In the genomic region with DNA sequence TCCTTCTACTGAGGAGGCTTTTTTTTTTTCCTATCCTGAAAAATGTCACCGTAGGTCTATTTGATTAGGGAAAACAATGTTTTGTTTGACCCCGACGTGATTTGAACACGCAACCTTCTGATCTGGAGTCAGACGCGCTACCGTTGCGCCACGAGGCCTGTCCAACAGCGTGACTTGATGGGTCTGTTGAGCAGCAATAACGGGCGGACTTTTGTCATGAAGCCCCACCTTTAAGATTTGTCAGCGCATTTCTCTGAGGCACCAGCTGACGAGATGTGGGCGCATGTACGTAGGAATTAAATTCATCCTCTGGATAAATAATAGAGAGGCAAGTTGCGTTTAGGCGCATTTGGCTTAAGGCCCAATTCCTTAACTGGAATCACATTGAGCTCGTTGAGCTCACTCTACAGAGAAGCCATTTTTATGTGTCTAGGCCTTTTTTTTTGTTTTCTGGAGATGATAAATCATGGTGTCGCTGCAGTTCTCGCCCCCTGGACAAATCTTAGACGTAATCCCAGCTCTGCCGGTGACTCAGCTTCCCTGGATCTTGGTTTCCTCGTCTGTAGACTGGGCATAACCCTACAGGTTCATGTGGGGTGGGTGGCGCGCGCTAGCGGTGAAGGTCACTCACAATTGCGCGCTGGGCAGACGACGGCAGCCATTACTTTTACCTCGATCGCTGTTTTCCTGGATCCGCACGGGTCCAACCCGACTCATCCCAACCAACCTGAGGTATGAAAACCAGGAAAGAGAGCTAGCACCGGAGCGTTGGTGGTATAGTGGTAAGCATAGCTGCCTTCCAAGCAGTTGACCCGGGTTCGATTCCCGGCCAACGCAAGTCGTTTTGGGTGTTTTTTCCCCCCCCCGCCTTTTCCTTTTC, we compare ENCODE assay signal across 8 cellular contexts. TPM values are rescaled to one million over a fixed set of nuclear protein-coding genes. Genes with fewer than 3 reads are reported as not detected.
DNase-seq lines count a peak whose midpoint lies in the region; ATAC-seq lines count a peak whose summit lies in the region.

No MANE protein-coding gene starts in this region.

- DNase-seq in D341Med (ENCODE audit: low spot score) (peak; percentile 61), HT1080 (ENCODE audit: low read depth) (peak; percentile 95), NOMO-1 treated with dmso at 0.1 percent for 144 hours (lab: John Stamatoyannopoulos, UW; ENCODE audit: unreplicated experiment) (peak; percentile 76), lung microvascular endothelial cell (ENCODE audit: low read depth in 2 of 2) (peak; percentile 92 to 94)
- peak; percentile 73 to 79 for DNase-seq in activated CD8-positive, alpha-beta memory T cell treated with anti-CD3 and anti-CD28 coated beads for 4 hours (ENCODE audit: low read depth in 2 of 2)
- DNase-seq in effector CD8-positive, alpha-beta T cell (lab: John Stamatoyannopoulos, UW) = peak; percentile 81
- DNase-seq in stimulated activated CD4-positive, alpha-beta T cell treated with anti-CD3 and anti-CD28 coated beads, Interleukin-4, amount 100 ng/mL, for 48 hours (ENCODE audit: low read depth in 2 of 2) = peak; percentile 83 to 96

- no peak for ATAC-seq in HG02623 (IDR thresholded peaks at IDR 0.05; ENCODE audit: unreplicated experiment)

RNA-seq across cellular contexts. Expression of a gene that starts 10.6 kb away (rescaled TPM):
- 147 and 161 TPM in 2 replicates for total RNA-seq in HT1080 (2014; rRNA removed; shearing (Covaris generic))
- polyA plus RNA-seq in HT1080 (2015; cell fraction: cytosol; rRNA removed) = 97.2 and 104 TPM in 2 replicates
- 198 TPM in 2 replicates for polyA plus RNA-seq in HT1080 (2015; cell fraction: nucleus; rRNA removed)
- total RNA-seq in lung microvascular endothelial cell = 4.4 and 16.6 TPM in 2 replicates

RNA-seq across cellular contexts. Expression of a gene that starts 26.8 kb away (rescaled TPM):
- 5.2 and 6.9 TPM in 2 replicates for total RNA-seq in HT1080 (2014; rRNA removed; shearing (Covaris generic))
- polyA plus RNA-seq in HT1080 (2015; cell fraction: cytosol; rRNA removed) = 4.2 and 4.3 TPM in 2 replicates
- 35.1 and 45.6 TPM in 2 replicates for polyA plus RNA-seq in HT1080 (2015; cell fraction: nucleus; rRNA removed)
- 3.5 and 7.1 TPM in 2 replicates for total RNA-seq in lung microvascular endothelial cell

RNA-seq across cellular contexts. Expression of a gene that starts 28.1 kb away (rescaled TPM):
- total RNA-seq in HT1080 (2014; rRNA removed; shearing (Covaris generic)) = 55.3 and 55.4 TPM in 2 replicates
- polyA plus RNA-seq in HT1080 (2015; cell fraction: cytosol; rRNA removed) = 21.2 and 23.4 TPM in 2 replicates
- polyA plus RNA-seq in HT1080 (2015; cell fraction: nucleus; rRNA removed) = 144 and 146 TPM in 2 replicates
- 12.7 and 15.0 TPM in 2 replicates for total RNA-seq in lung microvascular endothelial cell

RNA-seq across cellular contexts. Expression of a gene that starts 31.0 kb away (rescaled TPM):
- total RNA-seq in HT1080 (2014; rRNA removed; shearing (Covaris generic)) = 6.5 and 9.9 TPM in 2 replicates
- polyA plus RNA-seq in HT1080 (2015; cell fraction: cytosol; rRNA removed) = 3.7 and 3.9 TPM in 2 replicates
- polyA plus RNA-seq in HT1080 (2015; cell fraction: nucleus; rRNA removed) = 2.5 and 2.8 TPM in 2 replicates
- total RNA-seq in lung microvascular endothelial cell = 7.8 and 8.9 TPM in 2 replicates

RNA-seq across cellular contexts. Expression of a gene that starts 44.8 kb away (rescaled TPM):
- total RNA-seq in HT1080 (2014; rRNA removed; shearing (Covaris generic)) = 12.3 and 14.5 TPM in 2 replicates
- 16.3 and 18.6 TPM in 2 replicates for polyA plus RNA-seq in HT1080 (2015; cell fraction: cytosol; rRNA removed)
- 15.3 and 16.0 TPM in 2 replicates for polyA plus RNA-seq in HT1080 (2015; cell fraction: nucleus; rRNA removed)
- total RNA-seq in lung microvascular endothelial cell = 21.2 and 21.6 TPM in 2 replicates
